23 cellular contexts compared by ENCODE assay signal in genomic region chr5:95852567-95852966, GRCh38.
"Had no signal": no experiment of that assay in that cellular context is flagged by ENCODE, and none has a peak within 500 bp of the region (broad histone marks: within the 10 kb centered on the region; RNA-seq: fewer than 3 reads in every experiment).

No MANE protein-coding gene starts in this region.

- H3K27me3 ChIP-seq: neutrophil, pancreas, tibial nerve, upper lobe of left lung had no signal

- FAIRE-seq: endometrium, frontal cortex, keratinocyte, pancreas, urothelium cell line had no signal

- H3K36me3 ChIP-seq: neutrophil, pancreas, thoracic aorta, tibial nerve, upper lobe of left lung had no signal

- H3K9me3 ChIP-seq: mucosa of descending colon, neutrophil, pancreas, thoracic aorta, tibial nerve, upper lobe of left lung had no signal

- DNase-seq: caudate nucleus; cerebellar nuclear complex; cortex of kidney; effector memory CD8-positive, alpha-beta T cell; left cardiac atrium; mesenchymal stem cell; mucosa of descending colon; naive B cell; stimulated activated CD4-positive, alpha-beta T cell treated with anti-CD3 and anti-CD28 coated beads, Interleukin-15, amount 100 ng/mL, for 24 hours; stimulated activated CD4-positive, alpha-beta T cell treated with anti-CD3 and anti-CD28 coated beads, Interleukin-2, amount 100 ng/mL, for 48 hours; stimulated activated CD8-positive, alpha-beta memory T cell treated with anti-CD3 and anti-CD28 coated beads, Interleukin-4, amount 100 ng/mL, for 48 hours; stimulated activated naive CD4-positive, alpha-beta T cell treated with Interleukin-2 at 50 U/mL for 16 hours; upper lobe of left lung had no signal

- H3K4me3 ChIP-seq: mucosa of descending colon, pancreas, skin epidermis, thoracic aorta, tibial nerve, upper lobe of left lung had no signal

- ATAC-seq: effector memory CD8-positive, alpha-beta T cell; left cardiac atrium; mucosa of descending colon; natural killer cell treated with Interleukin-12 subunit alpha and Interleukin-12 subunit beta and Interleukin-15 and Interleukin-18, amount 100 ng/mL, for 72 hours; pancreas had no signal

- H3K27ac ChIP-seq: neutrophil, pancreas, skin epidermis, thoracic aorta, tibial nerve, upper lobe of left lung had no signal
